In genomic region chr7:939843-940242, GRCh38 we compare ENCODE assay signal across 27 cellular contexts. TPM values are rescaled to one million over a fixed set of nuclear protein-coding genes. Genes with fewer than 3 reads are reported as not detected.
"Had no signal": no experiment of that assay in that cellular context is flagged by ENCODE, and none has a peak within 500 bp of the region (broad histone marks: within the 10 kb centered on the region; RNA-seq: fewer than 3 reads in every experiment).

No MANE protein-coding gene starts in this region.

- H3K4me1 ChIP-seq: SJSA1 had no signal

- H3K27ac ChIP-seq: body of pancreas, foreskin keratinocyte, hepatocyte, SJSA1, stomach, WERI-Rb-1 had no signal

- FAIRE-seq: colon, islet of Langerhans had no signal

- DNase-seq: activated CD4-positive, alpha-beta memory T cell treated with anti-CD3 and anti-CD28 coated beads for 36 hours; activated CD4-positive, alpha-beta T cell treated with anti-CD3 and anti-CD28 coated beads for 1 hour; activated gamma-delta T cell; activated T-cell treated with anti-CD3 and anti-CD28 coated beads, Interleukin-2, amount 50 U/mL, for 4 hours; caudate nucleus; foreskin keratinocyte; midbrain; occipital lobe; stimulated activated CD4-positive, alpha-beta T cell treated with anti-CD3 and anti-CD28 coated beads, Interleukin-2, amount 100 ng/mL, for 24 hours; stomach; SW 1271; WERI-Rb-1 had no signal

- H3K9me3 ChIP-seq: body of pancreas, SJSA1 had no signal

- H3K4me3 Mint-ChIP-seq: activated CD4-positive, alpha-beta memory T cell treated with anti-CD3 and anti-CD28 coated beads for 36 hours; activated naive CD4-positive, alpha-beta T cell treated with anti-CD3 and anti-CD28 coated beads, Interleukin-2, amount 50 U/mL, for 24 hours; activated T-cell treated with anti-CD3 and anti-CD28 coated beads, Interleukin-2, amount 50 U/mL, for 4 hours; type B pancreatic cell had no signal

- H3K9me3 Mint-ChIP-seq: activated naive CD4-positive, alpha-beta T cell treated with anti-CD3 and anti-CD28 coated beads, Interleukin-2, amount 50 U/mL, for 24 hours had no signal

- H3K27ac Mint-ChIP-seq: activated naive CD4-positive, alpha-beta T cell treated with anti-CD3 and anti-CD28 coated beads, Interleukin-2, amount 50 U/mL, for 24 hours; progenitor cell of endocrine pancreas; type B pancreatic cell had no signal

- H3K36me3 ChIP-seq: SJSA1, WERI-Rb-1 had no signal

- H3K4me3 ChIP-seq: body of pancreas, hepatocyte, SJSA1, stomach had no signal

- ATAC-seq: activated T-cell treated with anti-CD3 and anti-CD28 coated beads, Interleukin-2, amount 50 U/mL, for 4 hours; body of pancreas; foreskin keratinocyte; left lobe of liver had no signal

- H3K27me3 Mint-ChIP-seq: activated naive CD4-positive, alpha-beta T cell treated with anti-CD3 and anti-CD28 coated beads, Interleukin-2, amount 50 U/mL, for 24 hours had no signal

- H3K27me3 ChIP-seq: body of pancreas, stomach had no signal

- H3K36me3 Mint-ChIP-seq: activated naive CD4-positive, alpha-beta T cell treated with anti-CD3 and anti-CD28 coated beads, Interleukin-2, amount 50 U/mL, for 24 hours; type B pancreatic cell had no signal

RNA-seq across cellular contexts. Expression of gene CYP2W1, which starts 43.1 kb away (rescaled TPM):
- total RNA-seq: activated CD4-positive, alpha-beta memory T cell treated with anti-CD3 and anti-CD28 coated beads for 36 hours; activated T-cell treated with anti-CD3 and anti-CD28 coated beads, Interleukin-2, amount 50 U/mL, for 4 hours; body of pancreas; epithelial cell of proximal tubule; fibroblast of lung; foreskin keratinocyte; lung microvascular endothelial cell; occipital lobe; SJSA1; T-helper 2 cell treated with Interferon-gamma antibody and Interleukin-4, amounts not matched to agents 100 ng/mL and 5 ng/mL, for 36 hours; temporal lobe had no signal
- polyA plus RNA-seq: fibroblast of lung, foreskin keratinocyte, neural cell had no signal
